ENCODE assay signal across 25 cellular contexts in genomic region chr13:74003374-74003773, GRCh38.
"Had no signal": no experiment of that assay in that cellular context is flagged by ENCODE, and none has a peak within 500 bp of the region (broad histone marks: within the 10 kb centered on the region; RNA-seq: fewer than 3 reads in every experiment).

No MANE protein-coding gene starts in this region.

- H3K27me3 ChIP-seq: breast epithelium, MG63, Peyer's patch had no signal

- H3K4me2 ChIP-seq: KMS-11 had no signal

- ATAC-seq: activated CD8-positive, alpha-beta T cell treated with anti-CD3 and anti-CD28 coated beads, Interleukin-2, amount 10 ng/mL, durations not matched to agents 7 days and 5 days; T-helper 17 cell had no signal

- H3K4me1 ChIP-seq: breast epithelium, Peyer's patch had no signal

- H3K4me3 Mint-ChIP-seq: activated CD8-positive, alpha-beta T cell treated with anti-CD3 and anti-CD28 coated beads, Interleukin-2, amount 10 ng/mL, durations not matched to agents 7 days and 5 days; activated naive CD4-positive, alpha-beta T cell treated with anti-CD3 and anti-CD28 coated beads, Interleukin-2, amount 50 U/mL, for 24 hours; T-helper 17 cell had no signal

- H3K9ac ChIP-seq: KMS-11 had no signal

- H3K9me3 ChIP-seq: breast epithelium, MG63, Peyer's patch had no signal

- H3K27ac ChIP-seq: breast epithelium, KMS-11, Peyer's patch, VCaP had no signal

- H3K27me3 Mint-ChIP-seq: activated naive CD4-positive, alpha-beta T cell treated with anti-CD3 and anti-CD28 coated beads, Interleukin-2, amount 50 U/mL, for 24 hours; T-helper 17 cell had no signal

- H3K4me3 ChIP-seq: breast epithelium, MG63, Peyer's patch had no signal

- DNase-seq: activated CD4-positive, alpha-beta T cell treated with anti-CD3 and anti-CD28 coated beads for 4 hours; activated CD8-positive, alpha-beta memory T cell treated with anti-CD3 and anti-CD28 coated beads, Interleukin-2, amount 50 U/mL, for 48 hours; activated CD8-positive, alpha-beta T cell treated with anti-CD3 and anti-CD28 coated beads, Interleukin-2, amount 10 ng/mL, durations not matched to agents 7 days and 5 days; activated naive CD4-positive, alpha-beta T cell; activated T-cell treated with anti-CD3 and anti-CD28 coated beads, Interleukin-2, amount 50 U/mL, for 1 hour; aorta; central memory CD4-positive, alpha-beta T cell; MG63; MV-4-11; NCI-H1092 treated with DMSO at 0.1 percent for 48 hours; NCI-H1417 treated with DMSO at 0.1 percent for 48 hours; NCI-H1694; NCI-H2029; NCI-H345; NCI-H510A; NCI-H82; OCI-M1; Peyer's patch; SHP77 treated with DMSO at 0.1 percent for 48 hours; T-helper 17 cell; T-helper 9 cell had no signal

- H3K9me3 Mint-ChIP-seq: activated naive CD4-positive, alpha-beta T cell treated with anti-CD3 and anti-CD28 coated beads, Interleukin-2, amount 50 U/mL, for 24 hours had no signal

- H3K36me3 ChIP-seq: breast epithelium, MG63, Peyer's patch had no signal
